In genomic region chr5:144126707-144127106, GRCh38 we compare ENCODE assay signal across 22 cellular contexts. TPM values are rescaled to one million over a fixed set of nuclear protein-coding genes. Genes with fewer than 3 reads are reported as not detected.
A peak's percentile ranks its signal among the peaks of the same experiment; 100 is the strongest.
DNase-seq lines count a peak whose midpoint lies in the region; ATAC-seq and TF ChIP-seq lines count a peak whose summit lies in the region.
"Had no signal": no experiment of that assay in that cellular context is flagged by ENCODE, and none has a peak within 500 bp of the region (broad histone marks: within the 10 kb centered on the region; RNA-seq: fewer than 3 reads in every experiment).

No MANE protein-coding gene starts in this region.

- no peak for TF ChIP-seq POLR2A in testis (IDR thresholded peaks at IDR 0.05)

- H3K27ac ChIP-seq in SK-N-SH (ENCODE audit: low read depth in 2 of 2, low read length in 1 of 2) (no peak overlapping the region), testis (no peak overlapping the region)
- H3K27ac ChIP-seq: A549; BLaER1 treated with 17β-estradiol and CSF1 and Interleukin-3, amounts not matched to agents 10 nM and 100 nM; GM23248 had no signal

- CTCF ChIA-PET in SK-N-SH (lab: Yijun Ruan, JAX) = interaction anchor here (0.9 to 2.5 kb wide), 3 partner anchors 14 to 723 kb away, joined by 3 to 7 read pairs (median 4); partner anchors contain the start of gene NR3C1

- H3K27me3 Mint-ChIP-seq in HFFc6 (ENCODE audit: insufficient read depth) (no peaks in the 10 kb centered on the region; the same call in 1 of the 2 replicates), nephron (ENCODE audit: low read depth) (no peaks in the 10 kb centered on the region)
- H3K27me3 Mint-ChIP-seq in naive thymus-derived CD8-positive, alpha-beta T cell = peaks cover 0 to 4% (median 2%) of the 10 kb centered on the region in 5 donors
- H3K27me3 Mint-ChIP-seq: CD4-positive, alpha-beta T cell had no signal

- TF ChIP-seq EP300 in SK-N-SH (IDR thresholded peaks at IDR 0.05; ENCODE audit: borderline replicate concordance in 1 of 2, low read depth in 1 of 2, low read length in 1 of 2) = no peak

- POLR2A ChIA-PET in SK-N-SH (lab: Yijun Ruan, JAX) = no interaction called here
- POLR2A ChIA-PET in naive thymus-derived CD8-positive, alpha-beta T cell (lab: Charles Lee) = no interaction called here

- H3K36me3 ChIP-seq in SK-N-SH (replicated peaks in 1 of 2; ENCODE audit: control insufficient read depth in 1 of 2, insufficient read depth in 2 of 2, low read length in 1 of 2) (no peaks in the 10 kb centered on the region), testis (ENCODE audit: low read depth, missing control alignments) (no peaks in the 10 kb centered on the region)
- H3K36me3 ChIP-seq: BE2C; BLaER1 treated with 17β-estradiol and CSF1 and Interleukin-3, amounts not matched to agents 10 nM and 100 nM had no signal

- intact Hi-C loops in testis (cut with DNase I; ENCODE audit: low total_unique reads) = no loop called here

- H3K9me3 Mint-ChIP-seq in HFFc6 = no peaks in the 10 kb centered on the region
- H3K9me3 Mint-ChIP-seq in nephron = no peaks in the 10 kb centered on the region
- H3K9me3 Mint-ChIP-seq in naive thymus-derived CD8-positive, alpha-beta T cell = no peaks in the 10 kb centered on the region
- H3K9me3 Mint-ChIP-seq: CD4-positive, alpha-beta T cell; CD8-positive, alpha-beta memory T cell had no signal

- DNase-seq in HFFc6 (no peak), SK-N-SH (no peak), amniotic epithelial cell (ENCODE audit: low read depth) (peak; percentile 54), testis (no peak)
- no peak for DNase-seq in naive thymus-derived CD8-positive, alpha-beta T cell
- DNase-seq: 8988T; AML-193; BE2C; CD4-positive, alpha-beta T cell; CD8-positive, alpha-beta memory T cell; DMS 273 treated with DMSO at 0.1 percent for 48 hours; DMS79; EL; GDM1; H7 had no signal

- 49% methylated on average over 3 of the region's 4 CpGs for WGBS in SK-N-SH (ENCODE audit: low lambda C conversion rate)
- 92% methylated on average over 4 of the region's 4 CpGs for WGBS in testis, 2 donors

- no peaks in the 10 kb centered on the region for H3K9me3 ChIP-seq in SK-N-SH
- no peaks in the 10 kb centered on the region for H3K9me3 ChIP-seq in testis
- H3K9me3 ChIP-seq: A549; BE2C; BLaER1 treated with 17β-estradiol and CSF1 and Interleukin-3, amounts not matched to agents 10 nM and 100 nM had no signal

- H3K79me2 ChIP-seq in SK-N-SH (ENCODE audit: insufficient read depth) = no peaks in the 10 kb centered on the region

- TF ChIP-seq CTCF in HFFc6 (IDR thresholded peaks at IDR 0.05) = no peak
- no peak for TF ChIP-seq CTCF in SK-N-SH (IDR thresholded peaks at IDR 0.05)
- TF ChIP-seq CTCF in nephron (IDR thresholded peaks at IDR 0.05; ENCODE audit: unreplicated experiment in 3 of 3) = no peak
- no peak for TF ChIP-seq CTCF in testis (IDR thresholded peaks at IDR 0.05)

- peaks cover 37% of the 10 kb centered on the region for H3K4me1 Mint-ChIP-seq in HFFc6 (ENCODE audit: low read depth)
- H3K4me1 Mint-ChIP-seq in nephron = peaks cover 41% of the 10 kb centered on the region
- H3K4me1 Mint-ChIP-seq in naive thymus-derived CD8-positive, alpha-beta T cell = no peaks in the 10 kb centered on the region
- H3K4me1 Mint-ChIP-seq: CD8-positive, alpha-beta memory T cell had no signal

- H3K4me1 ChIP-seq in SK-N-SH (ENCODE audit: control insufficient read depth in 1 of 2, insufficient read depth in 2 of 2, low read depth in 1 of 2, low read length in 1 of 2) (peaks cover 4 to 9% of the 10 kb centered on the region in 2 experiments; a peak in 3 of 4 replicates), testis (peaks cover 4% of the 10 kb centered on the region)
- H3K4me1 ChIP-seq: A549, BE2C had no signal

- H3K4me3 Mint-ChIP-seq in HFFc6 (no peak overlapping the region), nephron (no peak overlapping the region)
- no peak overlapping the region for H3K4me3 Mint-ChIP-seq in naive thymus-derived CD8-positive, alpha-beta T cell
- H3K4me3 Mint-ChIP-seq: CD14-positive monocyte; CD4-positive, alpha-beta T cell; CD8-positive, alpha-beta memory T cell had no signal

- no peak overlapping the region for H3K9ac ChIP-seq in SK-N-SH
- H3K9ac ChIP-seq: BLaER1 treated with 17β-estradiol and CSF1 and Interleukin-3, amounts not matched to agents 10 nM and 100 nM; GM23248 had no signal

- H3K4me3 ChIP-seq in SK-N-SH (ENCODE audit: low read depth in 2 of 2, low read length in 1 of 2) (no peak overlapping the region), testis (no peak overlapping the region)
- H3K4me3 ChIP-seq: A549; BLaER1 treated with 17β-estradiol and CSF1 and Interleukin-3, amounts not matched to agents 10 nM and 100 nM; GM12878; GM23248 had no signal

- TF ChIP-seq RAD21 in SK-N-SH (IDR thresholded peaks at IDR 0.05; ENCODE audit: low read length) = no peak

- 0 out of 2 replicates have a peak overlapping the region, but pooled peaks have one; percentile 8 for H3K27ac Mint-ChIP-seq in HFFc6
- H3K27ac Mint-ChIP-seq in nephron = peak overlapping the region in 2 of 3 experiments; percentile 74 to 78
- no peak overlapping the region for H3K27ac Mint-ChIP-seq in naive thymus-derived CD8-positive, alpha-beta T cell
- H3K27ac Mint-ChIP-seq: CD14-positive monocyte; CD4-positive, alpha-beta T cell had no signal

- ATAC-seq in HG03280 (IDR thresholded peaks at IDR 0.05; ENCODE audit: unreplicated experiment) = no peak
- no peak for ATAC-seq in naive thymus-derived CD8-positive, alpha-beta T cell
- ATAC-seq: A549, GM12878 had no signal

- H3K4me2 ChIP-seq in SK-N-SH = no peak overlapping the region
- H3K4me2 ChIP-seq: A549; BLaER1 treated with 17β-estradiol and CSF1 and Interleukin-3, amounts not matched to agents 10 nM and 100 nM had no signal

- H2AFZ ChIP-seq in SK-N-SH (ENCODE audit: low read depth) = no peak overlapping the region
- H2AFZ ChIP-seq: GM23248 had no signal

- no peaks in the 10 kb centered on the region for H3K27me3 ChIP-seq in SK-N-SH (ENCODE audit: insufficient read depth)
- H3K27me3 ChIP-seq in testis = no peaks in the 10 kb centered on the region
- H3K27me3 ChIP-seq: BE2C; BLaER1 treated with 17β-estradiol and CSF1 and Interleukin-3, amounts not matched to agents 10 nM and 100 nM had no signal

- no peaks in the 10 kb centered on the region for H3K9me2 ChIP-seq in SK-N-SH

- H4K20me1 ChIP-seq in SK-N-SH (ENCODE audit: insufficient read depth) = no peaks in the 10 kb centered on the region
- H4K20me1 ChIP-seq: BLaER1 treated with 17β-estradiol and CSF1 and Interleukin-3, amounts not matched to agents 10 nM and 100 nM had no signal

- H3F3A ChIP-seq in SK-N-SH (replicated peaks; ENCODE audit: insufficient read depth) = peaks cover 5% of the 10 kb centered on the region

- H3K36me3 Mint-ChIP-seq in HFFc6 (ENCODE audit: low read depth) (no peaks in the 10 kb centered on the region), nephron (ENCODE audit: low read depth) (no peaks in the 10 kb centered on the region)
- no peaks in the 10 kb centered on the region for H3K36me3 Mint-ChIP-seq in naive thymus-derived CD8-positive, alpha-beta T cell
- H3K36me3 Mint-ChIP-seq: CD14-positive monocyte; CD8-positive, alpha-beta memory T cell had no signal

TF ChIP-seq in SK-N-SH, 30 proteins besides CTCF, POLR2A, EP300 and RAD21:
- TF ChIP-seq TCF12 (IDR thresholded peaks at IDR 0.05) = no peak
- no peak for TF ChIP-seq FOXJ3 (CRISPR knock-in tag; IDR thresholded peaks at IDR 0.05)
- TF ChIP-seq GATA2 (CRISPR knock-in tag; IDR thresholded peaks at IDR 0.05) = peak; percentile 34; the same call in 1 of the 2 replicates

RNA-seq across cellular contexts. Expression of gene YIPF5, which starts 43.8 kb away (rescaled TPM):
- total RNA-seq in HFFc6 (2021; fragmentation: NEBNext Ultra II Directional; extraction: Animal tissue kit (Norgen Biotek cat#: 25700)) = 100 to 1,000 TPM; 147 to 170 (median 166) TPM
- polyA plus RNA-seq in SK-N-SH (2012; rRNA removed) (36.2 and 61.1 TPM in 2 replicates), testis (ENCODE audit: insufficient read depth, low read depth, low replicate concordance) (62.3 TPM)
- 40.3 and 50.0 TPM in 2 replicates for polyA plus RNA-seq in SK-N-SH (2012; cell fraction: cytosol; rRNA removed)
- polyA plus RNA-seq in SK-N-SH (2012; cell fraction: nucleus; rRNA removed) = 14.7 and 32.1 TPM in 2 replicates
- total RNA-seq in testis = 10 to 100 TPM; 42.4 to 54.4 TPM
- total RNA-seq in naive thymus-derived CD8-positive, alpha-beta T cell = 10 to 100 TPM; 37.1 to 39.3 TPM
- polyA plus RNA-seq in naive thymus-derived CD8-positive, alpha-beta T cell = 10 to 100 TPM; 53.4 to 62.2 (median 55.5) TPM

RNA-seq across cellular contexts. Expression of gene KCTD16, which starts 44.0 kb away (rescaled TPM):
- 1 to 10 TPM; 1.5 to 3.6 (median 3.0) TPM for total RNA-seq in HFFc6 (2021; fragmentation: NEBNext Ultra II Directional; extraction: Animal tissue kit (Norgen Biotek cat#: 25700))
- 0.03 and 0.08 TPM in 2 replicates for polyA plus RNA-seq in SK-N-SH (2012; rRNA removed)
- polyA plus RNA-seq in SK-N-SH (2012; cell fraction: cytosol; rRNA removed) = 0.05 and 0.08 TPM in 2 replicates
- 0.06 and 0.11 TPM in 2 replicates for polyA plus RNA-seq in SK-N-SH (2012; cell fraction: nucleus; rRNA removed)
- total RNA-seq in testis = 1 to 10 TPM; 1.4 to 2.7 TPM
- 3.2 TPM for polyA plus RNA-seq in testis (ENCODE audit: insufficient read depth, low read depth, low replicate concordance)
- under 1 TPM; 0.13 to 0.27 TPM for total RNA-seq in naive thymus-derived CD8-positive, alpha-beta T cell
- not detected for polyA plus RNA-seq in naive thymus-derived CD8-positive, alpha-beta T cell
- total RNA-seq: CD4-positive, alpha-beta T cell; H7 had no signal
- polyA plus RNA-seq: CD14-positive monocyte had no signal

Comparison
In these comparisons a context has a peak if more than half of its experiments do, and no peak if none do; other contexts are left out.
1. H3K27ac Mint-ChIP-seq: peak in HFFc6 (single experiment) and nephron (2 of 3); none in naive thymus-derived CD8-positive, alpha-beta T cell (0 of 10).